9 cellular contexts compared by ENCODE assay signal in the genomic region with DNA sequence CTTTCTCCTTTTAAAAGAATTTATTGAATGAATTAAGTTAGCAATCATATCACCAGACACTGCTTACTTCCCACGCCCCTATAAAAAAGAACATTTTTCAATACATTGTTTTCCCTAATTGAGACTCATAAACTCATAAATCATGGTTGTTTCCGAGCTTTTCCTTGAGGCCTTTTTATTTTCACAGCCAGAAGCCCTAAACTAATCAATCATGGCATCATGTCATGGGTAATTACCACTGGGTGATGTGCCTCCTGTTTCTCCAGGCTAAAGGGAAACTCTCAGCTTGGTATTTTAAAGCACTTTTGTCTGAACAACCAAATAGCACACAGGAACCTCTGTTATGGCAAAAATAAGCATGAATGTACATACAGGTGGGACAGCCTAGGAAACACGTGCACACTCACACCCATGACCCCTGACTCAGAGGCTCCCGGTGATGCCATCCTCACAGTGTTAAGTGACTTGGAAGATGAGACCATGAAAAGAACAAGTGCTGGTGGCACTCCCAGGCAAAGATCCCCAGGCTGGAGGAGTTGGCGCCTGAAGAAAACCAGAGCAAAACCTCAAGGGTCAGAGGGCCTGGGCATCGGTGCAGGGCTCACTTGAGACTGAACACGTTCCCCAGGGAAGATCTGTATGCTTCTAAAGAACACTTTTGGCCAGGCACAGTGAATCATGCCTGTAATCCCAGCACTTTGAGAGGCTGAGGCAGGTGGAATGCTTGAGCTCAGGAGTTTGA.
DNase-seq lines count a peak whose midpoint lies in the region; ATAC-seq lines count a peak whose summit lies in the region.
"Had no signal": no experiment of that assay in that cellular context is flagged by ENCODE, and none has a peak within 500 bp of the region (broad histone marks: within the 10 kb centered on the region; RNA-seq: fewer than 3 reads in every experiment).

No MANE protein-coding gene starts in this region.

- CTCF ChIA-PET in activated CD4-positive, alpha-beta T cell treated with anti-CD3 and anti-CD28 coated beads for 36 hours (lab: Charles Lee): interaction anchor here (0.6 kb wide), 4 partner anchors 95 to 710 kb away, joined by 3 to 4 read pairs (median 4); no protein-coding TSS in a partner anchor

- intact Hi-C loops in activated CD4-positive, alpha-beta T cell treated with anti-CD3 and anti-CD28 coated beads for 36 hours (cut with DNase I, micrococcal nuclease): loop anchor here in 1 of 2 experiments (5.0 kb wide), 1 partner anchor 322 kb away; the partner anchor contains the start of gene SPTLC1
- intact Hi-C loops in activated T-helper 2 cell treated with anti-CD3 and anti-CD28 coated beads, Interferon-gamma antibody, Interleukin-2, Interleukin-4, amounts not matched to agents 10 μg/mL and 5 μg/mL and 100 μg/mL, durations not matched to agents 14 hours and 24 hours and 36 hours (cut with micrococcal nuclease): no loop called here

- no peak for ATAC-seq in activated CD4-positive, alpha-beta T cell treated with anti-CD3 and anti-CD28 coated beads for 36 hours
- ATAC-seq in HG02798 (IDR thresholded peaks at IDR 0.05; ENCODE audit: poor library complexity, unreplicated experiment): no peak

- POLR2A ChIA-PET in activated CD4-positive, alpha-beta T cell treated with anti-CD3 and anti-CD28 coated beads for 36 hours (lab: Charles Lee): interaction anchor here (0.6 to 0.7 kb wide), 2 partner anchors 68 to 206 kb away, joined by 4 to 7 read pairs; no protein-coding TSS in a partner anchor

- H3K27me3 Mint-ChIP-seq in activated CD4-positive, alpha-beta T cell treated with anti-CD3 and anti-CD28 coated beads for 36 hours: peaks cover 2% of the 10 kb centered on the region
- H3K27me3 Mint-ChIP-seq in activated T-helper 2 cell treated with anti-CD3 and anti-CD28 coated beads, Interferon-gamma antibody, Interleukin-2, Interleukin-4, amounts not matched to agents 10 μg/mL and 5 μg/mL and 100 μg/mL, durations not matched to agents 14 hours and 24 hours and 36 hours (ENCODE audit: low read depth): peaks cover 2% of the 10 kb centered on the region

- H3K4me3 Mint-ChIP-seq in activated CD4-positive, alpha-beta T cell treated with anti-CD3 and anti-CD28 coated beads for 36 hours: no peak overlapping the region
- no peak overlapping the region for H3K4me3 Mint-ChIP-seq in activated T-helper 2 cell treated with anti-CD3 and anti-CD28 coated beads, Interferon-gamma antibody, Interleukin-2, Interleukin-4, amounts not matched to agents 10 μg/mL and 5 μg/mL and 100 μg/mL, durations not matched to agents 14 hours and 24 hours and 36 hours (ENCODE audit: low read depth)

- DNase-seq in activated CD4-positive, alpha-beta T cell treated with anti-CD3 and anti-CD28 coated beads for 36 hours: peak; percentile 10
- no peak for DNase-seq in activated CD4-positive, alpha-beta T cell treated with anti-CD3 and anti-CD28 coated beads for 4 hours
- DNase-seq in NCI-H748 (lab: John Stamatoyannopoulos, UW; ENCODE audit: unreplicated experiment): peak; percentile 80
- no peak for DNase-seq in epithelial cell of prostate (ENCODE audit: low read depth, low spot score)
- DNase-seq in retina: peak; percentile 39
- DNase-seq in ecto neural progenitor cell (ENCODE audit: low spot score): no peak
- DNase-seq in activated T-helper 2 cell treated with anti-CD3 and anti-CD28 coated beads, Interferon-gamma antibody, Interleukin-2, Interleukin-4, amounts not matched to agents 10 μg/mL and 5 μg/mL and 100 μg/mL, durations not matched to agents 14 hours and 24 hours and 36 hours (ENCODE audit: low spot score): no peak
- DNase-seq: amygdala had no signal

- peak overlapping the region; percentile 56 for H3K27ac ChIP-seq in epithelial cell of prostate

- peaks cover 12% of the 10 kb centered on the region for H3K4me1 Mint-ChIP-seq in activated CD4-positive, alpha-beta T cell treated with anti-CD3 and anti-CD28 coated beads for 36 hours
- H3K4me1 Mint-ChIP-seq in activated T-helper 2 cell treated with anti-CD3 and anti-CD28 coated beads, Interferon-gamma antibody, Interleukin-2, Interleukin-4, amounts not matched to agents 10 μg/mL and 5 μg/mL and 100 μg/mL, durations not matched to agents 14 hours and 24 hours and 36 hours (ENCODE audit: low read depth): peaks cover 12% of the 10 kb centered on the region

- no peak overlapping the region for H3K27ac Mint-ChIP-seq in activated CD4-positive, alpha-beta T cell treated with anti-CD3 and anti-CD28 coated beads for 36 hours
- H3K27ac Mint-ChIP-seq in activated T-helper 2 cell treated with anti-CD3 and anti-CD28 coated beads, Interferon-gamma antibody, Interleukin-2, Interleukin-4, amounts not matched to agents 10 μg/mL and 5 μg/mL and 100 μg/mL, durations not matched to agents 14 hours and 24 hours and 36 hours: no peak overlapping the region

- no peaks in the 10 kb centered on the region for H3K36me3 Mint-ChIP-seq in activated CD4-positive, alpha-beta T cell treated with anti-CD3 and anti-CD28 coated beads for 36 hours (ENCODE audit: low read depth)
- no peaks in the 10 kb centered on the region for H3K36me3 Mint-ChIP-seq in activated T-helper 2 cell treated with anti-CD3 and anti-CD28 coated beads, Interferon-gamma antibody, Interleukin-2, Interleukin-4, amounts not matched to agents 10 μg/mL and 5 μg/mL and 100 μg/mL, durations not matched to agents 14 hours and 24 hours and 36 hours (ENCODE audit: low read depth)

- H3K9me3 Mint-ChIP-seq in activated CD4-positive, alpha-beta T cell treated with anti-CD3 and anti-CD28 coated beads for 36 hours (ENCODE audit: low read depth): no peaks in the 10 kb centered on the region
- H3K9me3 Mint-ChIP-seq in activated T-helper 2 cell treated with anti-CD3 and anti-CD28 coated beads, Interferon-gamma antibody, Interleukin-2, Interleukin-4, amounts not matched to agents 10 μg/mL and 5 μg/mL and 100 μg/mL, durations not matched to agents 14 hours and 24 hours and 36 hours: peaks cover 6% of the 10 kb centered on the region

Comparison
In these comparisons a context has a peak if more than half of its experiments do, and no peak if none do; other contexts are left out.
1. DNase-seq: peak in activated CD4-positive, alpha-beta T cell treated with anti-CD3 and anti-CD28 coated beads for 36 hours (single experiment), NCI-H748 (single experiment) and retina (single experiment); none in activated CD4-positive, alpha-beta T cell treated with anti-CD3 and anti-CD28 coated beads for 4 hours (0 of 2), epithelial cell of prostate (single experiment), ecto neural progenitor cell (single experiment) and activated T-helper 2 cell treated with anti-CD3 and anti-CD28 coated beads, Interferon-gamma antibody, Interleukin-2, Interleukin-4, amounts not matched to agents 10 μg/mL and 5 μg/mL and 100 μg/mL, durations not matched to agents 14 hours and 24 hours and 36 hours (single experiment).